ENCODE assay signal across 1 cellular context in the genomic region with DNA sequence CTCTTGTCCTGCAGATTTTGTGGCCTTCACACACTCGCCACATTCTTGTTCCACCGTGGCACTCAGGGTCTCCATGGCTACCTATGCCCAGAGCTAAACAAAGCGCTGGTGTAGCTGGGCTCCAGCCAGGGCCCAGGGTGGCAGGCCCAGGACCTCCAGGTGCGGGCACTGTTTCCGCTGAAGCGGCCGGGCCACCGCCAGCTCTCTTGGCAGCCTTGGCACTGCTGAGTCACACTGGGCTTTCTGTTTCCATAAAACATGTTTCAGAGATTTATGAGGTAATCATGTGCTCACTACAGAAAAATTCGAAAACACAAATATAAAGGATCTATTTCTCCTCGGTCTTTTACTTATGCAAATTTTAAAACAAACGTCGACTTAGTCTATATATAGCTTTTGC.
TF ChIP-seq lines count a peak whose summit lies in the region.

No MANE protein-coding gene starts in this region.

TF ChIP-seq in SK-N-SH, 30 proteins besides CTCF, POLR2A, EP300 and RAD21 (continued from another document):
- TF ChIP-seq, protein P1, sequence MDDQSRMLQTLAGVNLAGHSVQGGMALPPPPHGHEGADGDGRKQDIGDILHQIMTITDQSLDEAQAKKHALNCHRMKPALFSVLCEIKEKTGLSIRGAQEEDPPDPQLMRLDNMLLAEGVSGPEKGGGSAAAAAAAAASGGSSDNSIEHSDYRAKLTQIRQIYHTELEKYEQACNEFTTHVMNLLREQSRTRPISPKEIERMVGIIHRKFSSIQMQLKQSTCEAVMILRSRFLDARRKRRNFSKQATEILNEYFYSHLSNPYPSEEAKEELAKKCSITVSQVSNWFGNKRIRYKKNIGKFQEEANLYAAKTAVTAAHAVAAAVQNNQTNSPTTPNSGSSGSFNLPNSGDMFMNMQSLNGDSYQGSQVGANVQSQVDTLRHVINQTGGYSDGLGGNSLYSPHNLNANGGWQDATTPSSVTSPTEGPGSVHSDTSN (IDR thresholded peaks at IDR 0.05), result peak; percentile 91
- TF ChIP-seq TEAD4 (IDR thresholded peaks at IDR 0.05; ENCODE audit: borderline replicate concordance, insufficient read depth) (peak; percentile 82), JUND (IDR thresholded peaks at IDR 0.05) (peak; percentile 91), POLR2AphosphoS5 (IDR thresholded peaks at IDR 0.05; ENCODE audit: low read depth, low read length) (no peak; the same call in 1 of the 2 replicates), RCOR1 (IDR thresholded peaks at IDR 0.05; ENCODE audit: low read length) (no peak), CHD2 (IDR thresholded peaks at IDR 0.05; ENCODE audit: low read length, partially characterized antibody) (no peak), NRF1 (IDR thresholded peaks at IDR 0.05; ENCODE audit: low read depth, low read length) (no peak), MXI1 (IDR thresholded peaks at IDR 0.05; ENCODE audit: low read depth, low read length) (no peak), YY1 (IDR thresholded peaks at IDR 0.05; ENCODE audit: low read depth) (no peak), EZH2phosphoT487 (IDR thresholded peaks at IDR 0.05; ENCODE audit: borderline replicate concordance, low read depth) (no peak), MAX (IDR thresholded peaks at IDR 0.05; ENCODE audit: low read depth) (peak; percentile 60; the same call in 1 of the 2 replicates), RFX5 (IDR thresholded peaks at IDR 0.05; ENCODE audit: low read length) (no peak), GATA2 (CRISPR knock-in tag; IDR thresholded peaks at IDR 0.05) (no peak), ELF1 (IDR thresholded peaks at IDR 0.05) (no peak), TCF12 (IDR thresholded peaks at IDR 0.05) (peak; percentile 86), SMC3 (IDR thresholded peaks at IDR 0.05; ENCODE audit: low read depth, low read length) (no peak; the same call in 1 of the 2 replicates), FOXJ3 (CRISPR knock-in tag; IDR thresholded peaks at IDR 0.05) (no peak), FOXM1 (IDR thresholded peaks at IDR 0.05; ENCODE audit: low read depth) (0 out of 2 replicates have a peak, but pooled peaks have one; percentile 34), FOSL2 (IDR thresholded peaks at IDR 0.05; ENCODE audit: borderline replicate concordance, low read depth) (peak; percentile 90), TAF1 (IDR thresholded peaks at IDR 0.05; ENCODE audit: borderline replicate concordance, low read depth, low read length) (no peak), SIN3A (IDR thresholded peaks at IDR 0.05; ENCODE audit: borderline replicate concordance, low read depth, low read length) (no peak), RXRA (IDR thresholded peaks at IDR 0.05; ENCODE audit: borderline replicate concordance, low read depth) (peak; percentile 44; the same call in 1 of the 2 replicates), MEF2A (IDR thresholded peaks at IDR 0.05; ENCODE audit: borderline replicate concordance, low read depth) (0 out of 2 replicates have a peak, but pooled peaks have one; percentile 39), GABPA (IDR thresholded peaks at IDR 0.05; ENCODE audit: low read depth) (no peak), NFIC (IDR thresholded peaks at IDR 0.05; ENCODE audit: borderline replicate concordance) (peak; percentile 95)
- TF ChIP-seq, protein P2, sequence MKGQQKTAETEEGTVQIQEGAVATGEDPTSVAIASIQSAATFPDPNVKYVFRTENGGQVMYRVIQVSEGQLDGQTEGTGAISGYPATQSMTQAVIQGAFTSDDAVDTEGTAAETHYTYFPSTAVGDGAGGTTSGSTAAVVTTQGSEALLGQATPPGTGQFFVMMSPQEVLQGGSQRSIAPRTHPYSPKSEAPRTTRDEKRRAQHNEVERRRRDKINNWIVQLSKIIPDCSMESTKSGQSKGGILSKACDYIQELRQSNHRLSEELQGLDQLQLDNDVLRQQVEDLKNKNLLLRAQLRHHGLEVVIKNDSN (IDR thresholded peaks at IDR 0.05; ENCODE audit: borderline replicate concordance, low read depth), result no peak
- TF ChIP-seq, protein P3, sequence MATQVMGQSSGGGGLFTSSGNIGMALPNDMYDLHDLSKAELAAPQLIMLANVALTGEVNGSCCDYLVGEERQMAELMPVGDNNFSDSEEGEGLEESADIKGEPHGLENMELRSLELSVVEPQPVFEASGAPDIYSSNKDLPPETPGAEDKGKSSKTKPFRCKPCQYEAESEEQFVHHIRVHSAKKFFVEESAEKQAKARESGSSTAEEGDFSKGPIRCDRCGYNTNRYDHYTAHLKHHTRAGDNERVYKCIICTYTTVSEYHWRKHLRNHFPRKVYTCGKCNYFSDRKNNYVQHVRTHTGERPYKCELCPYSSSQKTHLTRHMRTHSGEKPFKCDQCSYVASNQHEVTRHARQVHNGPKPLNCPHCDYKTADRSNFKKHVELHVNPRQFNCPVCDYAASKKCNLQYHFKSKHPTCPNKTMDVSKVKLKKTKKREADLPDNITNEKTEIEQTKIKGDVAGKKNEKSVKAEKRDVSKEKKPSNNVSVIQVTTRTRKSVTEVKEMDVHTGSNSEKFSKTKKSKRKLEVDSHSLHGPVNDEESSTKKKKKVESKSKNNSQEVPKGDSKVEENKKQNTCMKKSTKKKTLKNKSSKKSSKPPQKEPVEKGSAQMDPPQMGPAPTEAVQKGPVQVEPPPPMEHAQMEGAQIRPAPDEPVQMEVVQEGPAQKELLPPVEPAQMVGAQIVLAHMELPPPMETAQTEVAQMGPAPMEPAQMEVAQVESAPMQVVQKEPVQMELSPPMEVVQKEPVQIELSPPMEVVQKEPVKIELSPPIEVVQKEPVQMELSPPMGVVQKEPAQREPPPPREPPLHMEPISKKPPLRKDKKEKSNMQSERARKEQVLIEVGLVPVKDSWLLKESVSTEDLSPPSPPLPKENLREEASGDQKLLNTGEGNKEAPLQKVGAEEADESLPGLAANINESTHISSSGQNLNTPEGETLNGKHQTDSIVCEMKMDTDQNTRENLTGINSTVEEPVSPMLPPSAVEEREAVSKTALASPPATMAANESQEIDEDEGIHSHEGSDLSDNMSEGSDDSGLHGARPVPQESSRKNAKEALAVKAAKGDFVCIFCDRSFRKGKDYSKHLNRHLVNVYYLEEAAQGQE (IDR thresholded peaks at IDR 0.05; ENCODE audit: low read depth, low read length), result no peak
